In genomic region chr22:41964106-41964494, GRCh38 we compare ENCODE assay signal across 15 cellular contexts. TPM values are rescaled to one million over a fixed set of nuclear protein-coding genes. Genes with fewer than 3 reads are reported as not detected.
"Had no signal": no experiment of that assay in that cellular context is flagged by ENCODE, and none has a peak within 500 bp of the region (broad histone marks: within the 10 kb centered on the region; RNA-seq: fewer than 3 reads in every experiment).

No MANE protein-coding gene starts in this region.

- DNase-seq: activated CD4-positive, alpha-beta T cell treated with anti-CD3 and anti-CD28 coated beads for 48 hours; activated CD8-positive, alpha-beta T cell treated with anti-CD3 and anti-CD28 coated beads for 36 hours; activated gamma-delta T cell; activated T-cell treated with anti-CD3 and anti-CD28 coated beads, Interleukin-2, amount 50 U/mL, for 72 hours; effector memory CD8-positive, alpha-beta T cell; heart right ventricle; mucosa of descending colon; naive thymus-derived CD8-positive, alpha-beta T cell; right lobe of liver; stimulated activated naive CD8-positive, alpha-beta T cell treated with anti-CD3 and anti-CD28 coated beads, Interleukin-15, Interleukin-2, amounts not matched to agents 100 U/mL and 50 U/mL, for 24 hours; T-helper 2 cell had no signal

- H3K4me3 ChIP-seq: gastroesophageal sphincter, heart right ventricle, mucosa of descending colon, right lobe of liver had no signal

- H3K27ac ChIP-seq: gastroesophageal sphincter, heart right ventricle, right lobe of liver had no signal

- H3K4me1 ChIP-seq: right lobe of liver had no signal

- H3K27me3 ChIP-seq: right lobe of liver had no signal

- ATAC-seq: activated CD8-positive, alpha-beta T cell treated with anti-CD3 and anti-CD28 coated beads for 36 hours; activated naive CD4-positive, alpha-beta T cell treated with anti-CD3 and anti-CD28 coated beads, Interleukin-2, amount 50 U/mL, for 72 hours; activated T-cell treated with anti-CD3 and anti-CD28 coated beads, Interleukin-2, amount 50 U/mL, for 72 hours; effector memory CD8-positive, alpha-beta T cell; heart right ventricle; mucosa of descending colon; naive thymus-derived CD8-positive, alpha-beta T cell; right lobe of liver; stimulated activated naive CD8-positive, alpha-beta T cell treated with anti-CD3 and anti-CD28 coated beads, Interleukin-15, Interleukin-2, amounts not matched to agents 100 U/mL and 50 U/mL, for 24 hours; WTC11 had no signal

- H3K9me3 ChIP-seq: gastroesophageal sphincter, heart right ventricle, mucosa of descending colon, right lobe of liver had no signal

- H3K36me3 ChIP-seq: gastroesophageal sphincter, heart right ventricle, right lobe of liver had no signal

RNA-seq across cellular contexts. Expression of gene SEPTIN3, which starts 5.1 kb away (rescaled TPM):
- polyA plus RNA-seq: naive thymus-derived CD8-positive, alpha-beta T cell had no signal

RNA-seq across cellular contexts. Expression of gene WBP2NL, which starts 34.5 kb away (rescaled TPM):
- total RNA-seq: osteocyte, WTC11 had no signal
